9 cellular contexts compared by ENCODE assay signal in the genomic region with DNA sequence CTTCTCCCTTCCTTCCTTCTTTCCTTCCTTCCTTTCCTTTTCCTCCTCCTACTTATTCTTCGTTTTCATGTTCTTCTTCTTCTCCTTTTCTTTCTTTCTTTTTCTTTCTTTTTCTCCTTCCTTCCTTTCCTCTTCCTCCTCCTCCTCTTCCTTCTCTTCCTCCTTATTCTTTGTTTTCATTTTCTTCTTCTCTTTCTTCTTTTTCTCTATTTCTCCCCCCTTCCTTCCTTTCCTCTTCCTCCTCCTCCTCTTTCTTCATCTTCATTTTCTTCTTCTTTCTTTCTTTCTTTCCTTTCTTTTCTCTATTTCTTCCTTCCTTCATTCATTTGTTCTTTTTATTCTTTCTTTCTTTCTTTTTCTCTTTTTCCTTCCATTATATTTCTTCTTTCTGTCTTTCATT.
"Had no signal": no experiment of that assay in that cellular context is flagged by ENCODE, and none has a peak within 500 bp of the region (broad histone marks: within the 10 kb centered on the region; RNA-seq: fewer than 3 reads in every experiment).

No MANE protein-coding gene starts in this region.

- H3K4me2 ChIP-seq: KMS-11 had no signal

- H3K4me3 ChIP-seq: GM23248, HAP-1 had no signal

- H3K9me3 ChIP-seq: HAP-1 had no signal

- H2AFZ ChIP-seq: GM23248 had no signal

- H3K4me1 ChIP-seq: HAP-1 had no signal

- DNase-seq: GM23248, GOT3, H7, IMR-90, KBM-7 had no signal

- H3K36me3 ChIP-seq: HAP-1 had no signal

- FAIRE-seq: HTR-8/SVneo had no signal

- ATAC-seq: HCT116 had no signal

- H3K9ac ChIP-seq: GM23248, KMS-11 had no signal

- H3K27ac ChIP-seq: GM23248, KMS-11 had no signal
